In genomic region chr10:75616874-75617478, GRCh38 we compare ENCODE assay signal across 19 cellular contexts.
"Had no signal": no experiment of that assay in that cellular context is flagged by ENCODE, and none has a peak within 500 bp of the region (broad histone marks: within the 10 kb centered on the region; RNA-seq: fewer than 3 reads in every experiment).

No MANE protein-coding gene starts in this region.

- DNase-seq: activated CD4-positive, alpha-beta T cell treated with anti-CD3 and anti-CD28 coated beads for 4 hours; activated CD4-positive, alpha-beta T cell treated with anti-CD3 and anti-CD28 coated beads, Interleukin-2, amount 50 U/mL, for 48 hours; activated CD4-positive, CD25-positive, alpha-beta regulatory T cell; activated CD8-positive, alpha-beta memory T cell treated with anti-CD3 and anti-CD28 coated beads, Interleukin-2, amount 50 U/mL, for 48 hours; activated naive CD4-positive, alpha-beta T cell treated with Interleukin-2 at 50 U/mL for 16 hours; activated naive CD8-positive, alpha-beta T cell treated with anti-CD3 and anti-CD28 coated beads, Interleukin-2, amount 10 ng/mL, durations not matched to agents 7 days and 5 days; activated T-cell treated with anti-CD3 and anti-CD28 coated beads, Interleukin-2, amount 50 U/mL, for 4 hours; amniotic stem cell; cerebellar nuclear complex; foreskin keratinocyte; midbrain; stimulated activated CD4-positive, alpha-beta T cell treated with anti-CD3 and anti-CD28 coated beads, Interleukin-4, amount 100 ng/mL, for 24 hours; stimulated activated naive CD8-positive, alpha-beta T cell treated with anti-CD3 and anti-CD28 coated beads, Interleukin-15, Interleukin-2, amounts not matched to agents 100 U/mL and 50 U/mL, for 24 hours; T-helper 9 cell had no signal

- H3K4me3 Mint-ChIP-seq: activated naive CD8-positive, alpha-beta T cell treated with anti-CD3 and anti-CD28 coated beads, Interleukin-2, amount 10 ng/mL, durations not matched to agents 7 days and 5 days; activated T-cell treated with anti-CD3 and anti-CD28 coated beads, Interleukin-2, amount 50 U/mL, for 4 hours; natural killer cell treated with Interleukin-12 subunit alpha and Interleukin-12 subunit beta and Interleukin-15 and Interleukin-18, amount 100 ng/mL, for 72 hours had no signal

- H3K27ac Mint-ChIP-seq: activated naive CD8-positive, alpha-beta T cell treated with anti-CD3 and anti-CD28 coated beads, Interleukin-2, amount 10 ng/mL, durations not matched to agents 7 days and 5 days; natural killer cell treated with Interleukin-12 subunit alpha and Interleukin-12 subunit beta and Interleukin-15 and Interleukin-18, amount 100 ng/mL, for 72 hours had no signal

- H3K4me3 ChIP-seq: coronary artery, psoas muscle, right atrium auricular region had no signal

- H3K27ac ChIP-seq: epithelial cell of prostate, foreskin keratinocyte, psoas muscle, right atrium auricular region had no signal

- H3K9me3 ChIP-seq: psoas muscle, right atrium auricular region had no signal

- H3K9me3 Mint-ChIP-seq: activated naive CD8-positive, alpha-beta T cell treated with anti-CD3 and anti-CD28 coated beads, Interleukin-2, amount 10 ng/mL, durations not matched to agents 7 days and 5 days; activated T-cell treated with anti-CD3 and anti-CD28 coated beads, Interleukin-2, amount 50 U/mL, for 4 hours; natural killer cell treated with Interleukin-12 subunit alpha and Interleukin-12 subunit beta and Interleukin-15 and Interleukin-18, amount 100 ng/mL, for 72 hours had no signal

- H3K27me3 ChIP-seq: right atrium auricular region had no signal

- ATAC-seq: activated T-cell treated with anti-CD3 and anti-CD28 coated beads, Interleukin-2, amount 50 U/mL, for 4 hours; foreskin keratinocyte; stimulated activated naive CD8-positive, alpha-beta T cell treated with anti-CD3 and anti-CD28 coated beads, Interleukin-15, Interleukin-2, amounts not matched to agents 100 U/mL and 50 U/mL, for 24 hours had no signal

- H3K4me1 Mint-ChIP-seq: activated naive CD8-positive, alpha-beta T cell treated with anti-CD3 and anti-CD28 coated beads, Interleukin-2, amount 10 ng/mL, durations not matched to agents 7 days and 5 days had no signal

- H3K36me3 Mint-ChIP-seq: activated naive CD8-positive, alpha-beta T cell treated with anti-CD3 and anti-CD28 coated beads, Interleukin-2, amount 10 ng/mL, durations not matched to agents 7 days and 5 days; natural killer cell treated with Interleukin-12 subunit alpha and Interleukin-12 subunit beta and Interleukin-15 and Interleukin-18, amount 100 ng/mL, for 72 hours had no signal

- H3K36me3 ChIP-seq: right atrium auricular region had no signal
